ENCODE assay signal across 9 cellular contexts in genomic region chr11:128496249-128496648, GRCh38.
DNase-seq lines count a peak whose midpoint lies in the region; ATAC-seq and TF ChIP-seq lines count a peak whose summit lies in the region.
"Had no signal": no experiment of that assay in that cellular context is flagged by ENCODE, and none has a peak within 500 bp of the region (broad histone marks: within the 10 kb centered on the region; RNA-seq: fewer than 3 reads in every experiment).

No MANE protein-coding gene starts in this region.

- TF ChIP-seq CTCF in GM12865 (IDR thresholded peaks at IDR 0.05; ENCODE audit: insufficient read depth, low read depth, low read length, missing control alignments) (no peak), Peyer's patch (IDR thresholded peaks at IDR 0.05) (no peak), fibroblast of lung (conservative IDR thresholded peaks at IDR 0.05 in 1 of 2, IDR thresholded peaks at IDR 0.05 in 1 of 2; ENCODE audit: low read depth in 1 of 2, low read length in 2 of 2) (no peak)

- H2AFZ ChIP-seq in fibroblast of lung (ENCODE audit: low read length) = no peak overlapping the region

- peak overlapping the region; percentile 25 for H3K9ac ChIP-seq in fibroblast of lung (ENCODE audit: insufficient read depth, low read length)
- no peak overlapping the region for H3K9ac ChIP-seq in rectal smooth muscle tissue (ENCODE audit: low read length)

- no peak for ATAC-seq in HG03025 (IDR thresholded peaks at IDR 0.05; ENCODE audit: low FRiP score, unreplicated experiment)

- peak overlapping the region; percentile 74 for H3K4me2 ChIP-seq in fibroblast of lung (ENCODE audit: extremely low read depth, insufficient read depth, low read length)

- H3K27me3 ChIP-seq in Peyer's patch = no peaks in the 10 kb centered on the region
- no peaks in the 10 kb centered on the region for H3K27me3 ChIP-seq in fibroblast of lung (ENCODE audit: control insufficient read depth, insufficient read depth, low read length)
- H3K27me3 ChIP-seq in rectal smooth muscle tissue (ENCODE audit: control insufficient read depth, insufficient read depth, low read length) = no peaks in the 10 kb centered on the region

- peak overlapping the region; percentile 8; the same call in 1 of the 2 replicates for H3K4me3 ChIP-seq in GM12865 (ENCODE audit: low read depth, low read length)
- peak overlapping the region in 1 of 4 donors; percentile 14 for H3K4me3 ChIP-seq in Peyer's patch
- H3K4me3 ChIP-seq in fibroblast of lung (replicated peaks in 1 of 4; ENCODE audit: control extremely low read depth in 1 of 4, insufficient read depth in 1 of 4, low read depth in 3 of 4, low read length in 4 of 4) = peak overlapping the region in 1 of 4 experiments; percentile 31
- no peak overlapping the region for H3K4me3 ChIP-seq in rectal smooth muscle tissue (ENCODE audit: low read length)

- no peaks in the 10 kb centered on the region for H3K36me3 ChIP-seq in Peyer's patch
- H3K36me3 ChIP-seq in fibroblast of lung (ENCODE audit: control insufficient read depth, insufficient read depth, low read length) = no peaks in the 10 kb centered on the region
- H3K36me3 ChIP-seq in rectal smooth muscle tissue (ENCODE audit: control insufficient read depth, insufficient read depth, low read length) = no peaks in the 10 kb centered on the region

- no peak for TF ChIP-seq POLR2A in Peyer's patch (IDR thresholded peaks at IDR 0.05)

- peaks cover 89% of the 10 kb centered on the region for H3K79me2 ChIP-seq in fibroblast of lung (ENCODE audit: control insufficient read depth, insufficient read depth, low read length)

- peaks cover 0 to 33% (median 16%) of the 10 kb centered on the region in 4 donors for H3K4me1 ChIP-seq in Peyer's patch
- peaks cover 67% of the 10 kb centered on the region for H3K4me1 ChIP-seq in fibroblast of lung (ENCODE audit: control insufficient read depth, extremely low read depth, insufficient read depth, low read length)
- peaks cover 17% of the 10 kb centered on the region for H3K4me1 ChIP-seq in rectal smooth muscle tissue (ENCODE audit: control insufficient read depth, insufficient read depth, low read length)

- H3K9me3 ChIP-seq in Peyer's patch (no peaks in the 10 kb centered on the region), fibroblast of lung (ENCODE audit: control insufficient read depth, insufficient read depth, low read depth, low read length) (no peaks in the 10 kb centered on the region)

- DNase-seq in GM12865 (ENCODE audit: low read depth) = no peak
- no peak for DNase-seq in Peyer's patch
- DNase-seq in fibroblast of lung (ENCODE audit: low read depth in 2 of 2) = no peak
- DNase-seq in epidermal melanocyte (ENCODE audit: insufficient read length, low spot score) = no peak
- DNase-seq in Kasumi-1 (lab: John Stamatoyannopoulos, UW) = no peak
- DNase-seq in kidney glomerular epithelial cell (lab: John Stamatoyannopoulos, UW) = no peak
- DNase-seq: NCI-H2081 treated with DMSO at 0.1 percent for 48 hours had no signal

- H3K27ac ChIP-seq in Peyer's patch = peak overlapping the region; percentile 50 to 98 (median 68)
- H3K27ac ChIP-seq in fibroblast of lung (ENCODE audit: insufficient read depth, low read length) = peak overlapping the region; percentile 92
- H3K27ac ChIP-seq in rectal smooth muscle tissue (ENCODE audit: low read depth, low read length) = peak overlapping the region; percentile 28

- no peaks in the 10 kb centered on the region for H4K20me1 ChIP-seq in fibroblast of lung (ENCODE audit: control insufficient read depth, extremely low read depth, insufficient read depth, low read length)

Comparison
In these comparisons a context has a peak if more than half of its experiments do, and no peak if none do; other contexts are left out.
1. H3K27ac ChIP-seq: peak in every context shown above with its lines; median percentile 92 in fibroblast of lung; 68 in Peyer's patch; 28 in rectal smooth muscle tissue.